16 cellular contexts compared by ENCODE assay signal in the genomic region with DNA sequence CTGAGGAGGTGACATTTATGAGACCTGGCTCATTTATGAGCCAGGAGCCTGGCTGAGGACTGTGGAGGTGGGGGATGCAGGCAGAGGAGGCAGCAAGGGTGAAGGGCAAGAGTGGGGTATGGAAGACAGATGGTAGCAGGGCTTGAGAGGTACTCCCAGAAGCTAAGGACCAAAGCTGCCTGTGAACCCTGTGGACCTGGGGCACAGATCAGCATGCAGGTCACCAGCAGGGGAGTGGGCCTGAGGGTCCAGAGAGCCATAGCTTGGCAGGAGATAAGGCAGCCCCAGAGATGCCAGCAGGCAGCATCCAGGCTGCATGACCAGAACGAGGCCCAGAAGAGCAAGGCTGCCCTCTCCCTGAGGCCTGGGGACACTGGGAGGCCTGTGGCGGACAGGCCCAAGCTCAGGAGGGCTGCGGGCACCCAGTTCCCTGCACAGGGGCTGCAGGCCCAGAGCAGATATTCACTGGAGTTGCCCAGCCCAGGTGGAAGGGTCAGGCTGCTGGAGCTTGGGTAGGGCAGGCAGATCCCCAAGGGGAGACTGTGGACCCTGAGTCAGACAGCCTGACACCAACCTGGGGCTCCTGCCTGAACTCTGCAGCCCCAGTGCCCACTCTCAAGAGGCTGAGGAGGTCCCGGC. TPM values are rescaled to one million over a fixed set of nuclear protein-coding genes. Genes with fewer than 3 reads are reported as not detected.
DNase-seq lines count a peak whose midpoint lies in the region; TF ChIP-seq lines count a peak whose summit lies in the region.
"Had no signal": no experiment of that assay in that cellular context is flagged by ENCODE, and none has a peak within 500 bp of the region (broad histone marks: within the 10 kb centered on the region; RNA-seq: fewer than 3 reads in every experiment).

No MANE protein-coding gene starts in this region.

- no peaks in the 10 kb centered on the region for H3K36me3 Mint-ChIP-seq in stimulated activated naive CD8-positive, alpha-beta T cell treated with anti-CD3 and anti-CD28 coated beads, Interleukin-15, Interleukin-2, amounts not matched to agents 100 ng/mL and 50 ng/mL, for 24 hours (ENCODE audit: low read depth)

- H3K27me3 Mint-ChIP-seq in stimulated activated naive CD8-positive, alpha-beta T cell treated with anti-CD3 and anti-CD28 coated beads, Interleukin-15, Interleukin-2, amounts not matched to agents 100 ng/mL and 50 ng/mL, for 24 hours = no peaks in the 10 kb centered on the region

- peaks cover 10% of the 10 kb centered on the region for H3K4me1 Mint-ChIP-seq in stimulated activated naive CD8-positive, alpha-beta T cell treated with anti-CD3 and anti-CD28 coated beads, Interleukin-15, Interleukin-2, amounts not matched to agents 100 ng/mL and 50 ng/mL, for 24 hours (ENCODE audit: low read depth)

- H3K4me3 Mint-ChIP-seq in stimulated activated naive CD8-positive, alpha-beta T cell treated with anti-CD3 and anti-CD28 coated beads, Interleukin-15, Interleukin-2, amounts not matched to agents 100 ng/mL and 50 ng/mL, for 24 hours = no peak overlapping the region

- TF ChIP-seq POLR2A in esophagus squamous epithelium (IDR thresholded peaks at IDR 0.05) = no peak

- H3K9me3 ChIP-seq in esophagus squamous epithelium = no peaks in the 10 kb centered on the region
- H3K9me3 ChIP-seq: lower lobe of right lung, SJSA1 had no signal

- CTCF ChIA-PET in RWPE1 (lab: Yijun Ruan, JAX) = interaction anchor here (1.0 kb wide), 1 partner anchor 29 kb away, joined by 4 read pairs; no protein-coding TSS in a partner anchor

- peaks cover 21 to 90% (median 35%) of the 10 kb centered on the region in 3 donors for H3K4me1 ChIP-seq in esophagus squamous epithelium
- H3K4me1 ChIP-seq: lower lobe of right lung had no signal

- no peak overlapping the region for H3K4me3 ChIP-seq in esophagus squamous epithelium
- H3K4me3 ChIP-seq: lower lobe of right lung, SJSA1, smooth muscle cell had no signal

- no peak for TF ChIP-seq CTCF in RWPE1 (conservative IDR thresholded peaks at IDR 0.05; ENCODE audit: low read depth)
- no peak for TF ChIP-seq CTCF in esophagus squamous epithelium (IDR thresholded peaks at IDR 0.05)

- peaks cover 0 to 13% (median 0%) of the 10 kb centered on the region in 3 donors for H3K36me3 ChIP-seq in esophagus squamous epithelium
- H3K36me3 ChIP-seq: lower lobe of right lung, SJSA1 had no signal

- H3K27me3 ChIP-seq in esophagus squamous epithelium = no peaks in the 10 kb centered on the region
- H3K27me3 ChIP-seq: SJSA1 had no signal

- 67 to 100% methylated on average over 2 to 3 of the region's 4 CpGs for WGBS in esophagus squamous epithelium, 2 donors

- peak; percentile 49 for DNase-seq in activated CD8-positive, alpha-beta memory T cell treated with anti-CD3 and anti-CD28 coated beads, Interleukin-2, amount 50 U/mL, for 48 hours
- no peak for DNase-seq in activated CD8-positive, alpha-beta memory T cell treated with anti-CD3 and anti-CD28 coated beads for 24 hours
- DNase-seq in RWPE1 (ENCODE audit: low spot score) (no peak), esophagus squamous epithelium (lab: John Stamatoyannopoulos, UW) (no peak), NCI-H2171 (lab: John Stamatoyannopoulos, UW) (no peak), LoVo (ENCODE audit: low spot score) (no peak), superior temporal gyrus (ENCODE audit: extremely low spot score) (no peak)
- DNase-seq: lower lobe of right lung, MM.1S had no signal

- POLR2A ChIA-PET in RWPE1 (lab: Yijun Ruan, JAX; ENCODE audit: low non-redundant PET) = no interaction called here

- H3K27ac ChIP-seq in RWPE1 (peak overlapping the region; percentile 80), esophagus squamous epithelium (peak overlapping the region; percentile 72 to 89 (median 80))
- H3K27ac ChIP-seq: lower lobe of right lung, SJSA1 had no signal

- no peaks in the 10 kb centered on the region for H3K9me3 Mint-ChIP-seq in stimulated activated naive CD8-positive, alpha-beta T cell treated with anti-CD3 and anti-CD28 coated beads, Interleukin-15, Interleukin-2, amounts not matched to agents 100 ng/mL and 50 ng/mL, for 24 hours

- intact Hi-C loops in esophagus squamous epithelium (cut with DNase I) = no loop called here

- H3K27ac Mint-ChIP-seq in stimulated activated naive CD8-positive, alpha-beta T cell treated with anti-CD3 and anti-CD28 coated beads, Interleukin-15, Interleukin-2, amounts not matched to agents 100 ng/mL and 50 ng/mL, for 24 hours = peak overlapping the region; percentile 9

RNA-seq across cellular contexts. Expression of gene GPR15LG, which starts 3.4 kb away (rescaled TPM):
- 100 to 1,000 TPM; 132 to 352 (median 320) TPM for total RNA-seq in esophagus squamous epithelium
- total RNA-seq: astrocyte, dermis microvascular lymphatic vessel endothelial cell, lower lobe of right lung, occipital lobe, SJSA1, temporal lobe had no signal

RNA-seq across cellular contexts. Expression of gene CDHR1, which starts 17.4 kb away (rescaled TPM):
- total RNA-seq in esophagus squamous epithelium = 10 to 100 TPM in 3 of 4 donors, 1 to 10 TPM in 1; 6.7 to 15.0 (median 12.2) TPM

RNA-seq across cellular contexts. Expression of gene GHITM, which starts 37.6 kb away (rescaled TPM):
- total RNA-seq in esophagus squamous epithelium = 100 to 1,000 TPM; 137 to 289 (median 182) TPM

RNA-seq across cellular contexts. Expression of gene LRIT2, which starts 48.4 kb away (rescaled TPM):
- not detected for total RNA-seq in esophagus squamous epithelium
- total RNA-seq: astrocyte, dermis microvascular lymphatic vessel endothelial cell, lower lobe of right lung, occipital lobe, SJSA1, smooth muscle cell, temporal lobe had no signal
